8 cellular contexts compared by ENCODE assay signal in the genomic region with DNA sequence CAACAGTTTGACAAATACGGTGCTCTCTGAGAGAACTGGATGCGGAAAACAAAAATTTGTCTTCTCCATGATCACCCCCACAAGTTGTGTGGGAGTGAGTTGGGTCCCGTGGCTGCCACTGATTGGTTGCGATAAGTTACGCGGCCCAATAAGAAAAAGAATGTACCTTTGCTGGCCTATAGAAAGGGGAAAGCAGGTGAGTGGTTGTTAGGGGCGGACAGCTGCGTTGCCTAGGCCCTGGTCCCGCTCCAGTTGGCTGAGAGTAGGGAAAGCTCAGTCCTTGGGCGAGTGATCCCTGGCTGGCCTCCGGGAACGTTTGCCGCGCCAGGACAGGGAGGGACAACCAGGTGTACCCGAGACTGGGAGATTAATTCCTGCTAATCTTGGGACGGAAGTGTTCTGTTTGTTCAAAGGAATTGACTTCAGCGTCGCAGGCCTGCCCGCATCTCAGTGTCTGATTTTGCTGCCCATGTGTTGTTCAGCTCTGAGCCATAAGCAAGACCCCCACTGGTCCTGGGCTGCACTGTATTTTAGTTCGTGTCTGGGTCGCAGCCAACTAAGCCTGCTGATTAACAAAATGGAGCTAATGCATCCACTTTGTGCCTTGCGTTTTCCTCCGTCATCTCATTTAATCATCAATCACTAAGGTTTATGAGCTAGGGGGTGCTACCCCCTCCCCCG. TPM values are rescaled to one million over a fixed set of nuclear protein-coding genes. Genes with fewer than 3 reads are reported as not detected.
A peak's percentile ranks its signal among the peaks of the same experiment; 100 is the strongest.
DNase-seq lines count a peak whose midpoint lies in the region; ATAC-seq, FAIRE-seq and TF ChIP-seq lines count a peak whose summit lies in the region.

No MANE protein-coding gene starts in this region.

- peaks cover 35 to 65% (median 50%) of the 10 kb centered on the region in 10 experiments for H3K4me1 ChIP-seq in BLaER1 treated with 17β-estradiol and CSF1 and Interleukin-3, amounts not matched to agents 10 nM and 100 nM
- H3K4me1 ChIP-seq in HepG2 (ENCODE audit: insufficient read depth, low read length), result peaks cover 25% of the 10 kb centered on the region

- no peaks in the 10 kb centered on the region for H3K9me3 ChIP-seq in BLaER1 treated with 17β-estradiol and CSF1 and Interleukin-3, amounts not matched to agents 10 nM and 100 nM (replicated peaks in 1 of 11)
- no peaks in the 10 kb centered on the region for H3K9me3 ChIP-seq in HepG2 (ENCODE audit: low read length)

- TF ChIP-seq CTCF in HepG2 (CRISPR knock-in tag; IDR thresholded peaks at IDR 0.05), result no peak; the same call in 1 of the 2 replicates

- peaks cover 17 to 26% (median 21%) of the 10 kb centered on the region in 11 experiments for H3K36me3 ChIP-seq in BLaER1 treated with 17β-estradiol and CSF1 and Interleukin-3, amounts not matched to agents 10 nM and 100 nM
- peaks cover 17 to 26% of the 10 kb centered on the region in 2 experiments for H3K36me3 ChIP-seq in HepG2 (replicated peaks in 1 of 2; ENCODE audit: control insufficient read depth in 1 of 2, insufficient read depth in 2 of 2, low read length in 2 of 2)

- no peaks in the 10 kb centered on the region for H3K27me3 ChIP-seq in BLaER1 treated with 17β-estradiol and CSF1 and Interleukin-3, amounts not matched to agents 10 nM and 100 nM
- H3K27me3 ChIP-seq in HepG2 (ENCODE audit: control insufficient read depth in 1 of 2, insufficient read depth in 2 of 2, low read length in 2 of 2), result no peaks in the 10 kb centered on the region; a peak in 1 of 5 replicates

- WGBS in HepG2 (ENCODE audit: low lambda C conversion rate), result 13% methylated on average over 16 of the region's 24 CpGs

- TF ChIP-seq RAD21 in HepG2 (CRISPR knock-in tag; IDR thresholded peaks at IDR 0.05), result no peak

- intact Hi-C loops in HepG2 (cut with micrococcal nuclease; ENCODE audit: unreplicated experiment), result loop anchor here (1.0 kb wide), 2 partner anchors 31 to 46 kb away; partner anchors contain the start of gene CAPN1

- peak; percentile 99 for FAIRE-seq in HepG2 (lab: Jason Lieb, UNC)

- ATAC-seq in GM19372 (IDR thresholded peaks at IDR 0.05; ENCODE audit: low read depth, unreplicated experiment) (peak; percentile 63), HG03521 (IDR thresholded peaks at IDR 0.05; ENCODE audit: unreplicated experiment) (peak; percentile 57), HepG2 (peak; percentile 94)

- in situ Hi-C loops in HepG2 (cut with HindIII; ENCODE audit: extremely low pct_ligation_motif_present, low pct_unique_long_range_greater_than_20kb), result no loop called here

- CTCF ChIA-PET in HepG2 (lab: Yijun Ruan, JAX; ENCODE audit: low intra/inter-chr PET ratio, low total read pairs), result no interaction called here

- H3K4me2 ChIP-seq in BLaER1 treated with 17β-estradiol and CSF1 and Interleukin-3, amounts not matched to agents 10 nM and 100 nM, result peak overlapping the region; percentile 86 to 100 (median 97)
- H3K4me2 ChIP-seq in HepG2 (ENCODE audit: low read depth, low read length), result peak overlapping the region; percentile 92

- POLR2A ChIA-PET in HepG2 (lab: Yijun Ruan, JAX), result interaction anchor here (0.6 to 5.1 kb wide), 40 partner anchors 8 to 357 kb away, joined by 3 to 105 read pairs (median 5); partner anchors contain the start of genes ARL2, CAPN1, CDC42EP2 and FAU

- peak overlapping the region; percentile 78 to 99 (median 95) for H3K4me3 ChIP-seq in BLaER1 treated with 17β-estradiol and CSF1 and Interleukin-3, amounts not matched to agents 10 nM and 100 nM
- peak overlapping the region; percentile 85 to 94 (median 92) for H3K4me3 ChIP-seq in HepG2 (replicated peaks in 1 of 3; ENCODE audit: insufficient read depth in 1 of 3, low read depth in 2 of 3, low read length in 3 of 3)

- peaks cover 16 to 40% (median 30%) of the 10 kb centered on the region in 11 experiments; a peak in 19 of 22 replicates for H4K20me1 ChIP-seq in BLaER1 treated with 17β-estradiol and CSF1 and Interleukin-3, amounts not matched to agents 10 nM and 100 nM
- peaks cover 17% of the 10 kb centered on the region for H4K20me1 ChIP-seq in HepG2 (ENCODE audit: insufficient read depth, low read length)

- TF ChIP-seq EP300 in HepG2 (IDR thresholded peaks at IDR 0.05; ENCODE audit: low read depth in 2 of 2, low read length in 2 of 2) (no peak; a peak in 1 of 4 replicates), HepG2 (CRISPR knock-in tag; IDR thresholded peaks at IDR 0.05; ENCODE audit: borderline replicate concordance) (no peak)

- no peak overlapping the region for H2AFZ ChIP-seq in HepG2 (ENCODE audit: low read length)

- peak overlapping the region; percentile 92 to 100 (median 97) for H3K27ac ChIP-seq in BLaER1 treated with 17β-estradiol and CSF1 and Interleukin-3, amounts not matched to agents 10 nM and 100 nM
- peak overlapping the region; percentile 96 for H3K27ac ChIP-seq in HepG2 (ENCODE audit: extremely low read length, insufficient read depth, low read length)

- peak; percentile 82 to 93; a peak in 3 of 4 replicates for TF ChIP-seq POLR2A in HepG2 (IDR thresholded peaks at IDR 0.05; ENCODE audit: insufficient read depth in 1 of 2, low read depth in 2 of 2, low read length in 2 of 2)

- BruUV-seq in HepG2 (replicated peaks; lab: Mats Ljungman, UMichigan), result TSS peak; percentile 87

- H3K79me2 ChIP-seq in HepG2 (ENCODE audit: insufficient read depth, low read length), result peaks cover 26% of the 10 kb centered on the region

- DNase-seq in NCI-H69 (lab: John Stamatoyannopoulos, UW), result peak; percentile 99
- peak; percentile 75 for DNase-seq in activated CD4-positive, alpha-beta T cell treated with anti-CD3 and anti-CD28 coated beads, Interleukin-2, amount 50 U/mL, for 1 hour
- peak; percentile 98 for DNase-seq in dermis blood vessel endothelial cell
- peak; percentile 97 for DNase-seq in HepG2 (ENCODE audit: low spot score)
- peak; percentile 87 for DNase-seq in stimulated activated CD4-positive, alpha-beta T cell treated with anti-CD3 and anti-CD28 coated beads, Interleukin-4, amount 100 ng/mL, for 24 hours

- H3K9ac ChIP-seq in BLaER1 treated with 17β-estradiol and CSF1 and Interleukin-3, amounts not matched to agents 10 nM and 100 nM, result peak overlapping the region; percentile 88 to 100 (median 96)
- peak overlapping the region; percentile 96 for H3K9ac ChIP-seq in HepG2 (ENCODE audit: insufficient read depth, low read depth, low read length)

RNA-seq across cellular contexts. Expression of gene SYVN1, which starts 0.8 kb away (rescaled TPM):
- total RNA-seq in dermis blood vessel endothelial cell, result 19.2 and 28.2 TPM in 2 replicates
- 7.4 and 10.3 TPM in 2 replicates for total RNA-seq in HepG2 (2016; rRNA removed; fragmentation: Illumina TruSeq; extraction: Trizol)
- 5.5 and 6.4 TPM in 2 replicates for total RNA-seq in HepG2 (2016; cell fraction: cytosol; rRNA removed; fragmentation: Illumina TruSeq; extraction: Trizol; ENCODE audit: low read depth)
- 7.6 and 9.3 TPM in 2 replicates for total RNA-seq in HepG2 (2016; cell fraction: insoluble cytoplasmic fraction; rRNA removed; fragmentation: Illumina TruSeq; extraction: Trizol)
- total RNA-seq in HepG2 (2016; cell fraction: membrane; rRNA removed; fragmentation: Illumina TruSeq; extraction: Trizol), result 5.6 and 6.7 TPM in 2 replicates
- total RNA-seq in HepG2 (2016; cell fraction: nucleus; rRNA removed; fragmentation: Illumina TruSeq; extraction: Trizol), result 25.3 and 26.9 TPM in 2 replicates
- polyA plus RNA-seq in HepG2 (2011; rRNA removed), result 22.5 and 25.8 TPM in 2 replicates
- 17.6 and 23.4 TPM in 2 replicates for polyA plus RNA-seq in HepG2 (2011; cell fraction: cytosol; rRNA removed)
- 115 and 119 TPM in 2 replicates for polyA plus RNA-seq in HepG2 (2011; cell fraction: nucleus; rRNA removed)
- 33.9 and 47.9 TPM in 2 replicates for polyA plus RNA-seq in HepG2 (2012)
- 2.0 and 2.2 TPM in 2 replicates for polyA plus RNA-seq in HepG2 (2016; cell fraction: cytosol; fragmentation: Illumina TruSeq; extraction: Trizol; ENCODE audit: low read depth)
- polyA plus RNA-seq in HepG2 (2016; cell fraction: insoluble cytoplasmic fraction; fragmentation: Illumina TruSeq; extraction: Trizol; ENCODE audit: low read depth), result 7.4 and 12.4 TPM in 2 replicates
- 3.4 and 4.9 TPM in 2 replicates for polyA plus RNA-seq in HepG2 (2016; cell fraction: membrane; fragmentation: Illumina TruSeq; extraction: Trizol; ENCODE audit: low read depth)
- 64.5 and 69.0 TPM in 2 replicates for polyA plus RNA-seq in HepG2 (2016; cell fraction: nucleus; fragmentation: Illumina TruSeq; extraction: Trizol; ENCODE audit: insufficient read depth, low read depth)
- 98.7 and 122 TPM in 2 replicates for polyA minus RNA-seq in HepG2 (2011; rRNA and poly(A)+ RNA removed; ENCODE audit: low replicate concordance)
- 35.8 and 47.2 TPM in 2 replicates for polyA minus RNA-seq in HepG2 (2011; cell fraction: cytosol; rRNA and poly(A)+ RNA removed)
- 51.0 and 56.2 TPM in 2 replicates for polyA minus RNA-seq in HepG2 (2011; cell fraction: nucleus; rRNA and poly(A)+ RNA removed)

RNA-seq across cellular contexts. Expression of gene MRPL49, which starts 13.0 kb away (rescaled TPM):
- total RNA-seq in dermis blood vessel endothelial cell, result 51.8 and 59.2 TPM in 2 replicates
- 53.3 and 63.2 TPM in 2 replicates for total RNA-seq in HepG2 (2016; rRNA removed; fragmentation: Illumina TruSeq; extraction: Trizol)
- 9.5 and 10.0 TPM in 2 replicates for total RNA-seq in HepG2 (2016; cell fraction: cytosol; rRNA removed; fragmentation: Illumina TruSeq; extraction: Trizol; ENCODE audit: low read depth)
- 54.6 and 65.9 TPM in 2 replicates for total RNA-seq in HepG2 (2016; cell fraction: insoluble cytoplasmic fraction; rRNA removed; fragmentation: Illumina TruSeq; extraction: Trizol)
- 26.1 and 26.5 TPM in 2 replicates for total RNA-seq in HepG2 (2016; cell fraction: membrane; rRNA removed; fragmentation: Illumina TruSeq; extraction: Trizol)
- total RNA-seq in HepG2 (2016; cell fraction: nucleus; rRNA removed; fragmentation: Illumina TruSeq; extraction: Trizol), result 17.5 and 18.4 TPM in 2 replicates
- polyA plus RNA-seq in HepG2 (2011; rRNA removed), result 39.2 and 41.4 TPM in 2 replicates
- polyA plus RNA-seq in HepG2 (2011; cell fraction: cytosol; rRNA removed), result 45.2 and 53.6 TPM in 2 replicates
- 10.1 and 14.8 TPM in 2 replicates for polyA plus RNA-seq in HepG2 (2011; cell fraction: nucleus; rRNA removed)
- polyA plus RNA-seq in HepG2 (2012), result 19.0 and 22.8 TPM in 2 replicates
- polyA plus RNA-seq in HepG2 (2016; cell fraction: cytosol; fragmentation: Illumina TruSeq; extraction: Trizol; ENCODE audit: low read depth), result 7.7 TPM in 2 replicates
- polyA plus RNA-seq in HepG2 (2016; cell fraction: insoluble cytoplasmic fraction; fragmentation: Illumina TruSeq; extraction: Trizol; ENCODE audit: low read depth), result 66.0 and 68.9 TPM in 2 replicates
- 17.1 and 17.2 TPM in 2 replicates for polyA plus RNA-seq in HepG2 (2016; cell fraction: membrane; fragmentation: Illumina TruSeq; extraction: Trizol; ENCODE audit: low read depth)
- polyA plus RNA-seq in HepG2 (2016; cell fraction: nucleus; fragmentation: Illumina TruSeq; extraction: Trizol; ENCODE audit: insufficient read depth, low read depth), result 27.1 and 27.9 TPM in 2 replicates
- polyA minus RNA-seq in HepG2 (2011; rRNA and poly(A)+ RNA removed; ENCODE audit: low replicate concordance), result 32.3 and 86.6 TPM in 2 replicates
- polyA minus RNA-seq in HepG2 (2011; cell fraction: cytosol; rRNA and poly(A)+ RNA removed), result 14.0 and 16.4 TPM in 2 replicates
- polyA minus RNA-seq in HepG2 (2011; cell fraction: nucleus; rRNA and poly(A)+ RNA removed), result 11.6 and 13.6 TPM in 2 replicates

RNA-seq across cellular contexts. Expression of gene FAU, which starts 13.2 kb away (rescaled TPM):
- total RNA-seq in dermis blood vessel endothelial cell (180 and 316 TPM in 2 replicates), HepG2 (2016; rRNA removed; fragmentation: Illumina TruSeq; extraction: Trizol) (869 and 1,024 TPM in 2 replicates)
- 647 and 670 TPM in 2 replicates for total RNA-seq in HepG2 (2016; cell fraction: cytosol; rRNA removed; fragmentation: Illumina TruSeq; extraction: Trizol; ENCODE audit: low read depth)
- 906 and 1,117 TPM in 2 replicates for total RNA-seq in HepG2 (2016; cell fraction: insoluble cytoplasmic fraction; rRNA removed; fragmentation: Illumina TruSeq; extraction: Trizol)
- total RNA-seq in HepG2 (2016; cell fraction: membrane; rRNA removed; fragmentation: Illumina TruSeq; extraction: Trizol), result 759 and 784 TPM in 2 replicates
- total RNA-seq in HepG2 (2016; cell fraction: nucleus; rRNA removed; fragmentation: Illumina TruSeq; extraction: Trizol), result 357 and 372 TPM in 2 replicates
- polyA plus RNA-seq in HepG2 (2011; rRNA removed), result 374 and 392 TPM in 2 replicates
- 479 and 733 TPM in 2 replicates for polyA plus RNA-seq in HepG2 (2011; cell fraction: cytosol; rRNA removed)
- 228 and 230 TPM in 2 replicates for polyA plus RNA-seq in HepG2 (2011; cell fraction: nucleus; rRNA removed)
- polyA plus RNA-seq in HepG2 (2012), result 713 and 760 TPM in 2 replicates
- polyA plus RNA-seq in HepG2 (2016; cell fraction: cytosol; fragmentation: Illumina TruSeq; extraction: Trizol; ENCODE audit: low read depth), result 645 and 677 TPM in 2 replicates
- 876 and 937 TPM in 2 replicates for polyA plus RNA-seq in HepG2 (2016; cell fraction: insoluble cytoplasmic fraction; fragmentation: Illumina TruSeq; extraction: Trizol; ENCODE audit: low read depth)
- polyA plus RNA-seq in HepG2 (2016; cell fraction: membrane; fragmentation: Illumina TruSeq; extraction: Trizol; ENCODE audit: low read depth), result 684 and 723 TPM in 2 replicates
- 488 and 523 TPM in 2 replicates for polyA plus RNA-seq in HepG2 (2016; cell fraction: nucleus; fragmentation: Illumina TruSeq; extraction: Trizol; ENCODE audit: insufficient read depth, low read depth)
- polyA minus RNA-seq in HepG2 (2011; rRNA and poly(A)+ RNA removed; ENCODE audit: low replicate concordance), result 284 and 286 TPM in 2 replicates
- 148 and 154 TPM in 2 replicates for polyA minus RNA-seq in HepG2 (2011; cell fraction: cytosol; rRNA and poly(A)+ RNA removed)
- 68.0 and 81.7 TPM in 2 replicates for polyA minus RNA-seq in HepG2 (2011; cell fraction: nucleus; rRNA and poly(A)+ RNA removed)

RNA-seq across cellular contexts. Expression of gene ZNHIT2, which starts 17.6 kb away (rescaled TPM):
- total RNA-seq in dermis blood vessel endothelial cell, result 8.1 and 13.1 TPM in 2 replicates
- 5.7 and 6.5 TPM in 2 replicates for total RNA-seq in HepG2 (2016; rRNA removed; fragmentation: Illumina TruSeq; extraction: Trizol)
- 2.9 and 4.3 TPM in 2 replicates for total RNA-seq in HepG2 (2016; cell fraction: cytosol; rRNA removed; fragmentation: Illumina TruSeq; extraction: Trizol; ENCODE audit: low read depth)
- total RNA-seq in HepG2 (2016; cell fraction: insoluble cytoplasmic fraction; rRNA removed; fragmentation: Illumina TruSeq; extraction: Trizol), result 5.4 and 6.3 TPM in 2 replicates
- total RNA-seq in HepG2 (2016; cell fraction: membrane; rRNA removed; fragmentation: Illumina TruSeq; extraction: Trizol), result 3.5 and 4.3 TPM in 2 replicates
- 3.6 and 3.9 TPM in 2 replicates for total RNA-seq in HepG2 (2016; cell fraction: nucleus; rRNA removed; fragmentation: Illumina TruSeq; extraction: Trizol)
- polyA plus RNA-seq in HepG2 (2011; rRNA removed), result 1.1 TPM in 2 replicates
- 0.86 and 2.0 TPM in 2 replicates for polyA plus RNA-seq in HepG2 (2011; cell fraction: cytosol; rRNA removed)
- polyA plus RNA-seq in HepG2 (2011; cell fraction: nucleus; rRNA removed), result 1.7 and 2.2 TPM in 2 replicates
- 1.6 and 2.5 TPM in 2 replicates for polyA plus RNA-seq in HepG2 (2012)
- 3.0 and 3.1 TPM in 2 replicates for polyA plus RNA-seq in HepG2 (2016; cell fraction: cytosol; fragmentation: Illumina TruSeq; extraction: Trizol; ENCODE audit: low read depth)
- polyA plus RNA-seq in HepG2 (2016; cell fraction: insoluble cytoplasmic fraction; fragmentation: Illumina TruSeq; extraction: Trizol; ENCODE audit: low read depth), result 4.0 and 4.7 TPM in 2 replicates
- 2.8 and 2.9 TPM in 2 replicates for polyA plus RNA-seq in HepG2 (2016; cell fraction: membrane; fragmentation: Illumina TruSeq; extraction: Trizol; ENCODE audit: low read depth)
- 6.2 and 6.5 TPM in 2 replicates for polyA plus RNA-seq in HepG2 (2016; cell fraction: nucleus; fragmentation: Illumina TruSeq; extraction: Trizol; ENCODE audit: insufficient read depth, low read depth)
- 3.0 and 5.8 TPM in 2 replicates for polyA minus RNA-seq in HepG2 (2011; rRNA and poly(A)+ RNA removed; ENCODE audit: low replicate concordance)
- polyA minus RNA-seq in HepG2 (2011; cell fraction: cytosol; rRNA and poly(A)+ RNA removed), result 2.4 and 3.3 TPM in 2 replicates
- polyA minus RNA-seq in HepG2 (2011; cell fraction: nucleus; rRNA and poly(A)+ RNA removed), result 0.75 and 4.1 TPM in 2 replicates

RNA-seq across cellular contexts. Expression of gene TM7SF2, which starts 23.4 kb away (rescaled TPM):
- total RNA-seq in dermis blood vessel endothelial cell (25.7 and 31.4 TPM in 2 replicates), HepG2 (2016; rRNA removed; fragmentation: Illumina TruSeq; extraction: Trizol) (28.8 and 66.9 TPM in 2 replicates)
- 49.5 and 66.5 TPM in 2 replicates for total RNA-seq in HepG2 (2016; cell fraction: cytosol; rRNA removed; fragmentation: Illumina TruSeq; extraction: Trizol; ENCODE audit: low read depth)
- 29.7 and 70.5 TPM in 2 replicates for total RNA-seq in HepG2 (2016; cell fraction: insoluble cytoplasmic fraction; rRNA removed; fragmentation: Illumina TruSeq; extraction: Trizol)
- 64.7 and 77.2 TPM in 2 replicates for total RNA-seq in HepG2 (2016; cell fraction: membrane; rRNA removed; fragmentation: Illumina TruSeq; extraction: Trizol)
- 57.7 and 67.5 TPM in 2 replicates for total RNA-seq in HepG2 (2016; cell fraction: nucleus; rRNA removed; fragmentation: Illumina TruSeq; extraction: Trizol)
- 56.0 and 75.6 TPM in 2 replicates for polyA plus RNA-seq in HepG2 (2011; rRNA removed)
- polyA plus RNA-seq in HepG2 (2011; cell fraction: cytosol; rRNA removed), result 60.6 and 76.1 TPM in 2 replicates
- 104 and 129 TPM in 2 replicates for polyA plus RNA-seq in HepG2 (2011; cell fraction: nucleus; rRNA removed)
- 25.8 and 43.4 TPM in 2 replicates for polyA plus RNA-seq in HepG2 (2012)
- 66.7 and 89.2 TPM in 2 replicates for polyA plus RNA-seq in HepG2 (2016; cell fraction: cytosol; fragmentation: Illumina TruSeq; extraction: Trizol; ENCODE audit: low read depth)
- 41.3 and 42.6 TPM in 2 replicates for polyA plus RNA-seq in HepG2 (2016; cell fraction: insoluble cytoplasmic fraction; fragmentation: Illumina TruSeq; extraction: Trizol; ENCODE audit: low read depth)
- 71.6 and 83.6 TPM in 2 replicates for polyA plus RNA-seq in HepG2 (2016; cell fraction: membrane; fragmentation: Illumina TruSeq; extraction: Trizol; ENCODE audit: low read depth)
- 137 and 142 TPM in 2 replicates for polyA plus RNA-seq in HepG2 (2016; cell fraction: nucleus; fragmentation: Illumina TruSeq; extraction: Trizol; ENCODE audit: insufficient read depth, low read depth)
- polyA minus RNA-seq in HepG2 (2011; rRNA and poly(A)+ RNA removed; ENCODE audit: low replicate concordance), result 18.1 and 162 TPM in 2 replicates
- polyA minus RNA-seq in HepG2 (2011; cell fraction: cytosol; rRNA and poly(A)+ RNA removed), result 25.1 and 27.4 TPM in 2 replicates
- 28.7 and 33.4 TPM in 2 replicates for polyA minus RNA-seq in HepG2 (2011; cell fraction: nucleus; rRNA and poly(A)+ RNA removed)

Comparison
In these comparisons a context has a peak if more than half of its experiments do, and no peak if none do; other contexts are left out.
1. Peak in every context shown above with its lines: DNase-seq, ATAC-seq, H3K4me3 ChIP-seq and H3K27ac ChIP-seq.